In genomic region chr15:96344120-96344705, GRCh38 we compare ENCODE assay signal across 13 cellular contexts. TPM values are rescaled to one million over a fixed set of nuclear protein-coding genes. Genes with fewer than 3 reads are reported as not detected.
A peak's percentile ranks its signal among the peaks of the same experiment; 100 is the strongest.
DNase-seq lines count a peak whose midpoint lies in the region; ATAC-seq, FAIRE-seq and TF ChIP-seq lines count a peak whose summit lies in the region.
"Had no signal": no experiment of that assay in that cellular context is flagged by ENCODE, and none has a peak within 500 bp of the region (broad histone marks: within the 10 kb centered on the region; RNA-seq: fewer than 3 reads in every experiment).

No MANE protein-coding gene starts in this region.

- peak in 1 of 2 donors; percentile 3 for TF ChIP-seq EP300 in tibial nerve (IDR thresholded peaks at IDR 0.05)

- H3K36me3 ChIP-seq in endothelial cell of umbilical vein (ENCODE audit: control insufficient read depth in 2 of 2, extremely low read depth in 1 of 2, insufficient read depth in 2 of 2, low read length in 2 of 2) (peaks cover 9 to 13% of the 10 kb centered on the region in 2 experiments), tibial nerve (no peaks in the 10 kb centered on the region)

- intact Hi-C loops in endothelial cell of umbilical vein (cut with micrococcal nuclease): loop anchor here (2.0 to 5.0 kb wide), 3 partner anchors 1017 to 1932 kb away; no protein-coding TSS in a partner anchor

- DNase-seq in activated T-cell treated with anti-CD3 and anti-CD28 coated beads, Interleukin-2, amount 50 U/mL, for 48 hours: peak; percentile 12 to 13
- DNase-seq in activated T-cell treated with anti-CD3 and anti-CD28 coated beads, Interleukin-2, amount 50 U/mL, for 4 hours: no peak
- DNase-seq in endothelial cell of umbilical vein (ENCODE audit: low read depth, low spot score) (peak; percentile 52), tibial nerve (ENCODE audit: low spot score in 2 of 2) (no peak), COLO829 (ENCODE audit: low spot score) (no peak), RKO (ENCODE audit: low spot score) (no peak)
- no peak for DNase-seq in activated T-cell treated with anti-CD3 and anti-CD28 coated beads, Interleukin-2, amount 50 U/mL, for 24 hours
- DNase-seq: activated CD4-positive, CD25-positive, alpha-beta regulatory T cell; activated naive CD4-positive, alpha-beta T cell treated with anti-CD3 and anti-CD28 coated beads for 36 hours; NCI-H187 treated with DMSO at 0.1 percent for 48 hours had no signal

- no peaks in the 10 kb centered on the region for H3K36me3 Mint-ChIP-seq in activated T-cell treated with anti-CD3 and anti-CD28 coated beads, Interleukin-2, amount 50 U/mL, for 4 hours (ENCODE audit: insufficient read depth)
- peaks cover 76% of the 10 kb centered on the region for H3K36me3 Mint-ChIP-seq in nephron (ENCODE audit: low read depth)
- H3K36me3 Mint-ChIP-seq in activated T-cell treated with anti-CD3 and anti-CD28 coated beads, Interleukin-2, amount 50 U/mL, for 24 hours (ENCODE audit: low read depth): no peaks in the 10 kb centered on the region

- H2AFZ ChIP-seq in endothelial cell of umbilical vein (ENCODE audit: low read depth, low read length): no peak overlapping the region

- dilution Hi-C loops in endothelial cell of umbilical vein (cut with MboI; ENCODE audit: extremely low pct_ligation_motif_present, low sequenced_read_pairs): loop anchor here (25.0 kb wide), 1 partner anchor 1032 kb away; no protein-coding TSS in a partner anchor

- CTCF ChIA-PET in endothelial cell of umbilical vein (lab: Charles Lee): interaction anchor here (1.0 to 4.2 kb wide), 4 partner anchors 16 to 1082 kb away, joined by 3 to 37 read pairs (median 12); partner anchors contain the start of gene NR2F2

- no peaks in the 10 kb centered on the region for H3K9me1 ChIP-seq in endothelial cell of umbilical vein (replicated peaks; ENCODE audit: control insufficient read depth, extremely low read depth, insufficient read depth, low read length)

- WGBS in tibial nerve, 2 donors: 10% methylated on average over 29 of the region's 29 CpGs

- peak overlapping the region; percentile 94 for H3K4me2 ChIP-seq in endothelial cell of umbilical vein (ENCODE audit: insufficient read depth, low read length)

- TF ChIP-seq POLR2A in endothelial cell of umbilical vein (IDR thresholded peaks at IDR 0.05; ENCODE audit: low read depth, low read length): peak; percentile 42
- TF ChIP-seq POLR2A in tibial nerve (IDR thresholded peaks at IDR 0.05): no peak

- H3K4me1 Mint-ChIP-seq in activated T-cell treated with anti-CD3 and anti-CD28 coated beads, Interleukin-2, amount 50 U/mL, for 4 hours (ENCODE audit: low read depth): no peaks in the 10 kb centered on the region
- peaks cover 77% of the 10 kb centered on the region for H3K4me1 Mint-ChIP-seq in nephron
- H3K4me1 Mint-ChIP-seq in activated T-cell treated with anti-CD3 and anti-CD28 coated beads, Interleukin-2, amount 50 U/mL, for 24 hours (ENCODE audit: low read depth): peaks cover 14% of the 10 kb centered on the region

- no peaks in the 10 kb centered on the region for H4K20me1 ChIP-seq in endothelial cell of umbilical vein (replicated peaks; ENCODE audit: control insufficient read depth, extremely low read depth, insufficient read depth, low read length)

- no peak overlapping the region for H3K4me3 Mint-ChIP-seq in activated T-cell treated with anti-CD3 and anti-CD28 coated beads, Interleukin-2, amount 50 U/mL, for 4 hours
- H3K4me3 Mint-ChIP-seq in nephron: peak overlapping the region; percentile 94 to 97 (median 95)
- no peak overlapping the region for H3K4me3 Mint-ChIP-seq in activated T-cell treated with anti-CD3 and anti-CD28 coated beads, Interleukin-2, amount 50 U/mL, for 24 hours
- H3K4me3 Mint-ChIP-seq: activated naive CD4-positive, alpha-beta T cell treated with anti-CD3 and anti-CD28 coated beads for 36 hours had no signal

- H3K27ac Mint-ChIP-seq in nephron: peak overlapping the region; percentile 96 to 100 (median 97)
- H3K27ac Mint-ChIP-seq in activated T-cell treated with anti-CD3 and anti-CD28 coated beads, Interleukin-2, amount 50 U/mL, for 24 hours: no peak overlapping the region
- H3K27ac Mint-ChIP-seq: activated naive CD4-positive, alpha-beta T cell treated with anti-CD3 and anti-CD28 coated beads for 36 hours had no signal

- ATAC-seq in activated T-cell treated with anti-CD3 and anti-CD28 coated beads, Interleukin-2, amount 50 U/mL, for 4 hours: no peak

- H3K9ac ChIP-seq in endothelial cell of umbilical vein (replicated peaks; ENCODE audit: extremely low read depth, insufficient read depth, low read length): peak overlapping the region; percentile 83

- peaks cover 94% of the 10 kb centered on the region for H3K27me3 Mint-ChIP-seq in activated T-cell treated with anti-CD3 and anti-CD28 coated beads, Interleukin-2, amount 50 U/mL, for 4 hours (ENCODE audit: low read depth)
- peaks cover 24% of the 10 kb centered on the region for H3K27me3 Mint-ChIP-seq in nephron (ENCODE audit: low read depth)
- peaks cover 98% of the 10 kb centered on the region for H3K27me3 Mint-ChIP-seq in activated T-cell treated with anti-CD3 and anti-CD28 coated beads, Interleukin-2, amount 50 U/mL, for 24 hours

- no peak for TF ChIP-seq CTCF in endothelial cell of umbilical vein (IDR thresholded peaks at IDR 0.05; ENCODE audit: extremely low read depth in 1 of 2, insufficient read depth in 1 of 2, low read depth in 1 of 2, low read length in 2 of 2)
- TF ChIP-seq CTCF in nephron (IDR thresholded peaks at IDR 0.05; ENCODE audit: unreplicated experiment in 3 of 3): no peak
- no peak for TF ChIP-seq CTCF in tibial nerve (IDR thresholded peaks at IDR 0.05)

- H3K27me3 ChIP-seq in endothelial cell of umbilical vein (ENCODE audit: control insufficient read depth in 2 of 2, insufficient read depth in 2 of 2, low read length in 2 of 2) (no peaks in the 10 kb centered on the region), tibial nerve (no peaks in the 10 kb centered on the region)

- H3K27ac ChIP-seq in endothelial cell of umbilical vein (ENCODE audit: insufficient read depth, low read depth, low read length) (peak overlapping the region; percentile 87), tibial nerve (peak overlapping the region; percentile 95 to 100 (median 98))

- POLR2A ChIA-PET in endothelial cell of umbilical vein (lab: Charles Lee): interaction anchor here (0.6 to 3.8 kb wide), 3 partner anchors 9 to 1084 kb away, joined by 4 to 15 read pairs (median 6); no protein-coding TSS in a partner anchor

- H3K9me3 ChIP-seq in endothelial cell of umbilical vein (replicated peaks; ENCODE audit: control insufficient read depth, insufficient read depth, low read length) (no peaks in the 10 kb centered on the region), tibial nerve (no peaks in the 10 kb centered on the region)
- H3K9me3 ChIP-seq: A549 had no signal

- FAIRE-seq in endothelial cell of umbilical vein (lab: Jason Lieb, UNC): no peak
- FAIRE-seq: A549, RCC 7860 had no signal

- no TSS peak for BruUV-seq in endothelial cell of umbilical vein (replicated peaks; lab: Mats Ljungman, UMichigan)

- H3K79me2 ChIP-seq in endothelial cell of umbilical vein (ENCODE audit: control insufficient read depth, insufficient read depth, low read length): peaks cover 100% of the 10 kb centered on the region

- H3K4me1 ChIP-seq in endothelial cell of umbilical vein (ENCODE audit: control insufficient read depth, extremely low read depth, insufficient read depth, low read length): peaks cover 67% of the 10 kb centered on the region
- H3K4me1 ChIP-seq in tibial nerve: peaks cover 0 to 29% (median 14%) of the 10 kb centered on the region in 4 donors

- no peaks in the 10 kb centered on the region for H3K9me3 Mint-ChIP-seq in activated T-cell treated with anti-CD3 and anti-CD28 coated beads, Interleukin-2, amount 50 U/mL, for 4 hours
- H3K9me3 Mint-ChIP-seq in nephron: no peaks in the 10 kb centered on the region
- peaks cover 6% of the 10 kb centered on the region for H3K9me3 Mint-ChIP-seq in activated T-cell treated with anti-CD3 and anti-CD28 coated beads, Interleukin-2, amount 50 U/mL, for 24 hours
- H3K9me3 Mint-ChIP-seq: activated naive CD4-positive, alpha-beta T cell treated with anti-CD3 and anti-CD28 coated beads for 36 hours had no signal

- H3K4me3 ChIP-seq in endothelial cell of umbilical vein (replicated peaks in 1 of 3; ENCODE audit: insufficient read depth in 1 of 3, low read depth in 1 of 3, low read length in 3 of 3) (peak overlapping the region; percentile 7 to 99 (median 74)), tibial nerve (peak overlapping the region; percentile 48 to 89 (median 74))
- H3K4me3 ChIP-seq: A549 had no signal

TF ChIP-seq in endothelial cell of umbilical vein, 7 proteins besides CTCF, POLR2A, EP300 and RAD21:
- TF ChIP-seq, protein P1, sequence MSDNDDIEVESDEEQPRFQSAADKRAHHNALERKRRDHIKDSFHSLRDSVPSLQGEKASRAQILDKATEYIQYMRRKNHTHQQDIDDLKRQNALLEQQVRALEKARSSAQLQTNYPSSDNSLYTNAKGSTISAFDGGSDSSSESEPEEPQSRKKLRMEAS (IDR thresholded peaks at IDR 0.05; ENCODE audit: insufficient read depth, insufficient read length): no peak
- no peak for TF ChIP-seq FOS (IDR thresholded peaks at IDR 0.05; ENCODE audit: borderline replicate concordance, insufficient read depth, low read length)
TF ChIP-seq in endothelial cell of umbilical vein: peak in this region for 0.

RNA-seq across cellular contexts. Expression of gene NR2F2, which starts 13.7 kb away (rescaled TPM):
- under 1 TPM; 0.13 to 0.24 (median 0.15) TPM for total RNA-seq in activated T-cell treated with anti-CD3 and anti-CD28 coated beads, Interleukin-2, amount 50 U/mL, for 4 hours
- total RNA-seq in endothelial cell of umbilical vein (153 and 182 TPM in 2 replicates), tibial nerve (100 to 1,000 TPM in 3 of 4 donors, 10 to 100 TPM in 1; 70.8 to 129 (median 124) TPM)
- polyA plus RNA-seq in endothelial cell of umbilical vein: 105 and 120 TPM in 2 replicates
- polyA plus RNA-seq in endothelial cell of umbilical vein (2011; cell fraction: cytosol; rRNA removed): 108 and 112 TPM in 2 replicates
- polyA plus RNA-seq in endothelial cell of umbilical vein (2011; cell fraction: nucleus; rRNA removed): 115 and 122 TPM in 2 replicates
- 242 and 247 TPM in 2 replicates for polyA plus RNA-seq in endothelial cell of umbilical vein (2012)
- polyA minus RNA-seq in endothelial cell of umbilical vein: 77.0 and 94.2 TPM in 2 replicates
- polyA minus RNA-seq in endothelial cell of umbilical vein (2011; cell fraction: cytosol; rRNA and poly(A)+ RNA removed): 23.5 TPM
- polyA minus RNA-seq in endothelial cell of umbilical vein (2011; cell fraction: nucleus; rRNA and poly(A)+ RNA removed): 98.6 and 113 TPM in 2 replicates
- total RNA-seq: activated naive CD4-positive, alpha-beta T cell treated with anti-CD3 and anti-CD28 coated beads for 36 hours had no signal

Comparison
In these comparisons a context has a peak if more than half of its experiments do, and no peak if none do; other contexts are left out.
1. DNase-seq: peak in activated T-cell treated with anti-CD3 and anti-CD28 coated beads, Interleukin-2, amount 50 U/mL, for 48 hours (2 of 2) and endothelial cell of umbilical vein (single experiment); none in activated T-cell treated with anti-CD3 and anti-CD28 coated beads, Interleukin-2, amount 50 U/mL, for 4 hours (single experiment), tibial nerve (0 of 2), COLO829 (single experiment), activated T-cell treated with anti-CD3 and anti-CD28 coated beads, Interleukin-2, amount 50 U/mL, for 24 hours (single experiment) and RKO (single experiment).
2. H3K4me3 Mint-ChIP-seq: peak in nephron (3 of 3); none in activated T-cell treated with anti-CD3 and anti-CD28 coated beads, Interleukin-2, amount 50 U/mL, for 4 hours (single experiment) and activated T-cell treated with anti-CD3 and anti-CD28 coated beads, Interleukin-2, amount 50 U/mL, for 24 hours (single experiment).
3. RNA of gene NR2F2, which starts 13.7 kb away (total RNA-seq): 153 to 182 TPM in endothelial cell of umbilical vein and 70.8 to 129 TPM in tibial nerve; 0.13 to 0.24 TPM in activated T-cell treated with anti-CD3 and anti-CD28 coated beads, Interleukin-2, amount 50 U/mL, for 4 hours; every median in the first group is over 10 times any median in the second.